Comparison of ENCODE assay signal across 10 cellular contexts in the genomic region with DNA sequence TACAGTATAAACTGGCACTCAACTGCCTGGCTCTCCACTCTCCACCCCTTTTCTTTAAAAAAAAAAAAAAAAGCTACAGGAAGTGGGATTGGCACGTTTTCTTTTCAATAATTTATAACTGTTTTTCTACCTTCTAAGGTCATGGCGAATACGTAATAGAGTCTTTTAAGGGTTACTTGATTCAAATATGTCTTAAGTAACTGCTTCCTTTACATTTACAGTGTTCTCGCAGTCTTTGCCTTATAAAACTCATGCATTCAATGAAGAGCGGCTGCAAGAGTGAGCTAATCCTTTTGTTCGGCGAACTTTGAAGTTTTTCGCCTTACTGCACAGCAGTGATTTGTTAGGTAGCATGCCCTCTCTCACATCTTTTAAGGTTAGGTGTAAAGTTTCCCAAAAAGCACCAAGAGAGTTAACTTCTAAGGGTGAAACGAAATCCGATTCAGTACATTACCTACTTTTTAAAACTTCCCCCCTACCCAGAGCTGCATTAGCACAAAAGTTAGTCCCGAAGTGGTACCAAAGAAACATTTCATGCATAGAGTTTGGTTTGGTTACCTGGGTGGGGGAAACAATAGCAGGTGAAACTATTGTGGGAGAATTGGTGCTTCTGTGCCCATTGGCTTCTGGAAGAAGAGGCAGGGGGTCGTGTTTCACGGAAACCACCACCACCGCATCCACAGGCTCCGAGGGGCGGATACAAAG. TPM values are rescaled to one million over a fixed set of nuclear protein-coding genes. Genes with fewer than 3 reads are reported as not detected.
DNase-seq lines count a peak whose midpoint lies in the region; ATAC-seq and TF ChIP-seq lines count a peak whose summit lies in the region.
"Had no signal": no experiment of that assay in that cellular context is flagged by ENCODE, and none has a peak within 500 bp of the region (broad histone marks: within the 10 kb centered on the region; RNA-seq: fewer than 3 reads in every experiment).

No MANE protein-coding gene starts in this region.

- TF ChIP-seq POLR2A in body of pancreas (IDR thresholded peaks at IDR 0.05), result no peak

- 65 to 74% methylated on average over 16 of the region's 16 CpGs for WGBS in body of pancreas, 2 donors

- intact Hi-C loops in body of pancreas (cut with DNase I), result no loop called here
- intact Hi-C loops in left lung (cut with DNase I), result loop anchor here in 1 of 2 donors (10.0 kb wide), 1 partner anchor 108 kb away; no protein-coding TSS in a partner anchor

- H3K27ac ChIP-seq in body of pancreas (peak overlapping the region in 3 of 4 donors; percentile 43 to 67 (median 49)), left lung (no peak overlapping the region)

- POLR2A ChIA-PET in HEK293T (lab: Yijun Ruan, JAX), result interaction anchor here (1.1 to 1.5 kb wide), 2 partner anchors 9 to 13 kb away, joined by 3 to 4 read pairs; no protein-coding TSS in a partner anchor

- peak; percentile 59 for DNase-seq in ACHN
- no peak for DNase-seq in HEK293T (ENCODE audit: extremely low spot score)
- DNase-seq in body of pancreas, result no peak
- peak; percentile 71 for DNase-seq in kidney glomerular epithelial cell (lab: John Stamatoyannopoulos, UW)
- no peak for DNase-seq in NCI-H526 treated with DMSO at 0.1 percent for 48 hours (lab: John Stamatoyannopoulos, UW)
- DNase-seq in left lung, result no peak
- no peak for DNase-seq in stimulated activated CD4-positive, alpha-beta T cell treated with anti-CD3 and anti-CD28 coated beads, Interleukin-2, amount 100 ng/mL, for 24 hours
- no peak for DNase-seq in stimulated activated CD4-positive, alpha-beta T cell treated with anti-CD3 and anti-CD28 coated beads, Interleukin-4, amount 100 ng/mL, for 1 hour
- DNase-seq: activated CD4-positive, alpha-beta T cell treated with anti-CD3 and anti-CD28 coated beads for 4 hours; NCI-H1436 had no signal

- H3K27me3 ChIP-seq in body of pancreas, result no peaks in the 10 kb centered on the region
- H3K27me3 ChIP-seq in left lung, result peaks cover 15 to 46% of the 10 kb centered on the region in 2 donors

- no peaks in the 10 kb centered on the region for H3K36me3 ChIP-seq in body of pancreas (replicated peaks in 1 of 2; ENCODE audit: insufficient read depth in 1 of 2, low read depth in 2 of 2)
- H3K36me3 ChIP-seq in left lung, result no peaks in the 10 kb centered on the region

- in situ Hi-C loops in ACHN (cut with HindIII; ENCODE audit: low pct_ligation_motif_present, low pct_unique_long_range_greater_than_20kb, low sequenced_read_pairs), result no loop called here

- CTCF ChIA-PET in HEK293T (lab: Yijun Ruan, JAX), result interaction anchor here (0.6 to 1.0 kb wide), 3 partner anchors 11 to 218 kb away, joined by 3 to 10 read pairs (median 3); no protein-coding TSS in a partner anchor

- no peak for TF ChIP-seq CTCF in body of pancreas (IDR thresholded peaks at IDR 0.05)
- no peak for TF ChIP-seq CTCF in left lung (IDR thresholded peaks at IDR 0.05)

- ATAC-seq in body of pancreas, result no peak
- no peak for ATAC-seq in left lung

- no peaks in the 10 kb centered on the region for H3K9me3 ChIP-seq in body of pancreas
- H3K9me3 ChIP-seq in left lung, result no peaks in the 10 kb centered on the region

- H3K4me3 ChIP-seq in body of pancreas (no peak overlapping the region), left lung (no peak overlapping the region)

- H3K4me1 ChIP-seq in body of pancreas, result peaks cover 73% of the 10 kb centered on the region
- peaks cover 17 to 46% of the 10 kb centered on the region in 2 donors for H3K4me1 ChIP-seq in left lung

TF ChIP-seq in HEK293T, 16 proteins besides CTCF, POLR2A, EP300 and RAD21:
- TF ChIP-seq FOXK2 (IDR thresholded peaks at IDR 0.05), result no peak
- no peak for TF ChIP-seq ARNT (IDR thresholded peaks at IDR 0.05)
- TF ChIP-seq SP1 (IDR thresholded peaks at IDR 0.05), result no peak
- no peak for TF ChIP-seq FOXM1 (IDR thresholded peaks at IDR 0.05; ENCODE audit: borderline replicate concordance)
- peak; percentile 74 for TF ChIP-seq ZNF384 (IDR thresholded peaks at IDR 0.05)
- no peak for TF ChIP-seq L3MBTL2 (conservative IDR thresholded peaks at IDR 0.05)

RNA-seq across cellular contexts. Expression of a gene that starts 2.0 kb away (rescaled TPM):
- total RNA-seq in body of pancreas (10 to 100 TPM; 12.2 to 36.3 TPM), left lung (10 to 100 TPM; 12.1 to 21.7 TPM)

Comparison
In these comparisons a context has a peak if more than half of its experiments do, and no peak if none do; other contexts are left out.
1. DNase-seq: peak in ACHN (single experiment) and kidney glomerular epithelial cell (single experiment); none in HEK293T (single experiment), body of pancreas (0 of 4), NCI-H526 treated with DMSO at 0.1 percent for 48 hours (single experiment), left lung (0 of 2), stimulated activated CD4-positive, alpha-beta T cell treated with anti-CD3 and anti-CD28 coated beads, Interleukin-2, amount 100 ng/mL, for 24 hours (0 of 2) and stimulated activated CD4-positive, alpha-beta T cell treated with anti-CD3 and anti-CD28 coated beads, Interleukin-4, amount 100 ng/mL, for 1 hour (single experiment).
2. H3K27ac ChIP-seq: peak in body of pancreas (3 of 4); none in left lung (0 of 2).